22 cellular contexts compared by ENCODE assay signal in genomic region chr4:185286571-185286970, GRCh38.
DNase-seq lines count a peak whose midpoint lies in the region; ATAC-seq and TF ChIP-seq lines count a peak whose summit lies in the region.
"Had no signal": no experiment of that assay in that cellular context is flagged by ENCODE, and none has a peak within 500 bp of the region (broad histone marks: within the 10 kb centered on the region; RNA-seq: fewer than 3 reads in every experiment).

No MANE protein-coding gene starts in this region.

- TF ChIP-seq CTCF in left lung (IDR thresholded peaks at IDR 0.05) (no peak), tibial artery (IDR thresholded peaks at IDR 0.05) (no peak), upper lobe of left lung (IDR thresholded peaks at IDR 0.05) (no peak), testis (IDR thresholded peaks at IDR 0.05) (no peak)

- no peak for TF ChIP-seq EP300 in upper lobe of left lung (IDR thresholded peaks at IDR 0.05)

- peak overlapping the region; percentile 20 to 26 for H3K27ac ChIP-seq in left lung
- peak overlapping the region; percentile 63 to 67 for H3K27ac ChIP-seq in tibial artery
- H3K27ac ChIP-seq in upper lobe of left lung: peak overlapping the region in 2 of 4 donors; percentile 20 to 40
- H3K27ac ChIP-seq in testis: no peak overlapping the region
- H3K27ac ChIP-seq: BLaER1 treated with 17β-estradiol and CSF1 and Interleukin-3, amounts not matched to agents 10 nM and 100 nM; HL-60 had no signal

- H3K36me3 Mint-ChIP-seq in T-helper 17 cell (ENCODE audit: low read depth): peaks cover 7% of the 10 kb centered on the region

- H3K4me1 ChIP-seq in left lung: peaks cover 5 to 14% of the 10 kb centered on the region in 2 donors
- H3K4me1 ChIP-seq in tibial artery: peaks cover 0 to 25% (median 12%) of the 10 kb centered on the region in 4 donors
- peaks cover 0 to 32% (median 9%) of the 10 kb centered on the region in 4 donors for H3K4me1 ChIP-seq in upper lobe of left lung
- H3K4me1 ChIP-seq in testis: peaks cover 8% of the 10 kb centered on the region

- H3K27me3 ChIP-seq in left lung: no peaks in the 10 kb centered on the region
- H3K27me3 ChIP-seq in tibial artery: no peaks in the 10 kb centered on the region
- no peaks in the 10 kb centered on the region for H3K27me3 ChIP-seq in upper lobe of left lung
- no peaks in the 10 kb centered on the region for H3K27me3 ChIP-seq in testis
- H3K27me3 ChIP-seq: BLaER1 treated with 17β-estradiol and CSF1 and Interleukin-3, amounts not matched to agents 10 nM and 100 nM; MG63 had no signal

- peaks cover 8% of the 10 kb centered on the region for H3K4me1 Mint-ChIP-seq in T-helper 17 cell
- H3K4me1 Mint-ChIP-seq: CD8-positive, alpha-beta memory T cell had no signal

- WGBS in upper lobe of left lung, 2 donors: 58 to 68% methylated on average over 3 of the region's 3 CpGs
- WGBS in testis, 2 donors: 45 to 47% methylated on average over 3 of the region's 3 CpGs

- intact Hi-C loops in left cardiac atrium (cut with DNase I) (no loop called here), cardiac septum (cut with DNase I) (no loop called here), left lung (cut with DNase I) (no loop called here), tibial artery (cut with DNase I; ENCODE audit: low total_unique reads) (no loop called here), testis (cut with DNase I; ENCODE audit: low total_unique reads) (no loop called here)

- no peaks in the 10 kb centered on the region for H3K9me3 ChIP-seq in T-helper 17 cell (ENCODE audit: control insufficient read depth, low read length, poor library complexity, severe bottlenecking)
- H3K9me3 ChIP-seq in left lung: no peaks in the 10 kb centered on the region
- no peaks in the 10 kb centered on the region for H3K9me3 ChIP-seq in tibial artery
- H3K9me3 ChIP-seq in upper lobe of left lung: no peaks in the 10 kb centered on the region
- H3K9me3 ChIP-seq in testis: no peaks in the 10 kb centered on the region
- H3K9me3 ChIP-seq: BLaER1 treated with 17β-estradiol and CSF1 and Interleukin-3, amounts not matched to agents 10 nM and 100 nM; MG63 had no signal

- H3K27ac Mint-ChIP-seq in T-helper 17 cell: peak overlapping the region; percentile 43
- H3K27ac Mint-ChIP-seq: CD8-positive, alpha-beta memory T cell had no signal

- TF ChIP-seq POLR2A in upper lobe of left lung (IDR thresholded peaks at IDR 0.05) (no peak), testis (IDR thresholded peaks at IDR 0.05) (no peak)

- H3K36me3 ChIP-seq in left lung (peaks cover 0 to 11% of the 10 kb centered on the region in 2 donors), tibial artery (peaks cover 9 to 21% (median 11%) of the 10 kb centered on the region in 3 donors), upper lobe of left lung (no peaks in the 10 kb centered on the region), testis (ENCODE audit: low read depth, missing control alignments) (no peaks in the 10 kb centered on the region)
- H3K36me3 ChIP-seq: MG63 had no signal

- DNase-seq in left cardiac atrium (no peak), cardiac septum (ENCODE audit: low spot score) (no peak), T-helper 17 cell (no peak), left lung (no peak), tibial artery (no peak), upper lobe of left lung (no peak), testis (no peak)
- DNase-seq in activated CD4-positive, alpha-beta T cell treated with anti-CD3 and anti-CD28 coated beads, Interleukin-2, amount 50 U/mL, for 48 hours: no peak
- DNase-seq: CD8-positive, alpha-beta memory T cell; DMS53; H7; Karpas-422; MG63; NCI-H1092; NCI-H1436 treated with DMSO at 0.1 percent for 48 hours; NCI-H2029; NCI-H526; PC-3; RPMI8226; SIG-M5 had no signal

- no peaks in the 10 kb centered on the region for H3K27me3 Mint-ChIP-seq in T-helper 17 cell
- H3K27me3 Mint-ChIP-seq: CD8-positive, alpha-beta memory T cell had no signal

- H3K4me3 Mint-ChIP-seq in T-helper 17 cell: peak overlapping the region; percentile 21
- H3K4me3 Mint-ChIP-seq: CD8-positive, alpha-beta memory T cell had no signal

- peak; percentile 53 to 60 for ATAC-seq in left cardiac atrium
- ATAC-seq in T-helper 17 cell: no peak
- peak; percentile 8 for ATAC-seq in left lung
- no peak for ATAC-seq in upper lobe of left lung (ENCODE audit: low FRiP score in 2 of 2)
- ATAC-seq: PC-3 had no signal

- H3K4me3 ChIP-seq in left lung (no peak overlapping the region), tibial artery (peak overlapping the region; percentile 1 to 4), upper lobe of left lung (no peak overlapping the region), testis (no peak overlapping the region)
- H3K4me3 ChIP-seq: BLaER1 treated with 17β-estradiol and CSF1 and Interleukin-3, amounts not matched to agents 10 nM and 100 nM; MG63 had no signal

Comparison
In these comparisons a context has a peak if more than half of its experiments do, and no peak if none do; other contexts are left out.
1. ATAC-seq: peak in left cardiac atrium (2 of 2) and left lung (single experiment); none in T-helper 17 cell (single experiment) and upper lobe of left lung (0 of 2).
2. H3K27ac ChIP-seq: peak in left lung (2 of 2) and tibial artery (2 of 2); none in testis (0 of 2).
3. H3K4me3 ChIP-seq: peak in tibial artery (2 of 2); none in left lung (0 of 2), upper lobe of left lung (0 of 4) and testis (0 of 2).